In genomic region chr15:80991446-80991845, GRCh38 we compare ENCODE assay signal across 8 cellular contexts. TPM values are rescaled to one million over a fixed set of nuclear protein-coding genes. Genes with fewer than 3 reads are reported as not detected.
A peak's percentile ranks its signal among the peaks of the same experiment; 100 is the strongest.
DNase-seq lines count a peak whose midpoint lies in the region; ATAC-seq, FAIRE-seq and TF ChIP-seq lines count a peak whose summit lies in the region.

No MANE protein-coding gene starts in this region.

- H3K9me3 ChIP-seq in HepG2 (ENCODE audit: low read length) (no peaks in the 10 kb centered on the region), vagina (no peaks in the 10 kb centered on the region)

- H3K36me3 ChIP-seq in HepG2 (replicated peaks in 1 of 2; ENCODE audit: control insufficient read depth in 1 of 2, insufficient read depth in 2 of 2, low read length in 2 of 2) (no peaks in the 10 kb centered on the region), vagina (no peaks in the 10 kb centered on the region), H7 (replicated peaks; ENCODE audit: control insufficient read depth, insufficient read depth, low read length) (no peaks in the 10 kb centered on the region)

- H3K79me2 ChIP-seq in HepG2 (ENCODE audit: insufficient read depth, low read length), result peaks cover 28% of the 10 kb centered on the region

- H3K36me3 Mint-ChIP-seq in activated naive CD8-positive, alpha-beta T cell, result peaks cover 4% of the 10 kb centered on the region
- peaks cover 17% of the 10 kb centered on the region for H3K36me3 Mint-ChIP-seq in activated naive CD8-positive, alpha-beta T cell treated with anti-CD3 and anti-CD28 coated beads for 36 hours
- H3K36me3 Mint-ChIP-seq in WTC11, result no peaks in the 10 kb centered on the region

- FAIRE-seq in HepG2 (lab: Jason Lieb, UNC), result no peak

- no peak overlapping the region for H2AFZ ChIP-seq in HepG2 (ENCODE audit: low read length)

- BruUV-seq in HepG2 (replicated peaks; lab: Mats Ljungman, UMichigan), result no TSS peak

- intact Hi-C loops in HepG2 (cut with micrococcal nuclease; ENCODE audit: unreplicated experiment), result no loop called here
- intact Hi-C loops in vagina (cut with DNase I), result no loop called here

- no peak for TF ChIP-seq RAD21 in HepG2 (CRISPR knock-in tag; IDR thresholded peaks at IDR 0.05)

- no peak overlapping the region for H3K27ac ChIP-seq in HepG2 (ENCODE audit: extremely low read length, insufficient read depth, low read length)
- H3K27ac ChIP-seq in vagina, result peak overlapping the region; percentile 92

- TF ChIP-seq POLR2A in HepG2 (IDR thresholded peaks at IDR 0.05; ENCODE audit: insufficient read depth in 1 of 2, low read depth in 2 of 2, low read length in 2 of 2), result no peak
- no peak for TF ChIP-seq POLR2A in vagina (IDR thresholded peaks at IDR 0.05)

- H3K27me3 Mint-ChIP-seq in activated naive CD8-positive, alpha-beta T cell, result no peaks in the 10 kb centered on the region
- peaks cover 3% of the 10 kb centered on the region for H3K27me3 Mint-ChIP-seq in activated naive CD8-positive, alpha-beta T cell treated with anti-CD3 and anti-CD28 coated beads for 36 hours
- no peaks in the 10 kb centered on the region for H3K27me3 Mint-ChIP-seq in WTC11 (ENCODE audit: low read depth)

- H3K4me1 Mint-ChIP-seq in activated naive CD8-positive, alpha-beta T cell (ENCODE audit: low read depth), result peaks cover 40% of the 10 kb centered on the region
- H3K4me1 Mint-ChIP-seq in activated naive CD8-positive, alpha-beta T cell treated with anti-CD3 and anti-CD28 coated beads for 36 hours, result peaks cover 31% of the 10 kb centered on the region
- H3K4me1 Mint-ChIP-seq in WTC11, result peaks cover 34% of the 10 kb centered on the region

- in situ Hi-C loops in HepG2 (cut with HindIII; ENCODE audit: extremely low pct_ligation_motif_present, low pct_unique_long_range_greater_than_20kb), result no loop called here

- peak overlapping the region; percentile 12 for H3K4me3 Mint-ChIP-seq in activated naive CD8-positive, alpha-beta T cell
- H3K4me3 Mint-ChIP-seq in activated naive CD8-positive, alpha-beta T cell treated with anti-CD3 and anti-CD28 coated beads for 36 hours, result no peak overlapping the region
- H3K4me3 Mint-ChIP-seq in WTC11, result no peak overlapping the region

- TF ChIP-seq EP300 in HepG2 (IDR thresholded peaks at IDR 0.05; ENCODE audit: low read depth in 2 of 2, low read length in 2 of 2) (no peak), HepG2 (CRISPR knock-in tag; IDR thresholded peaks at IDR 0.05; ENCODE audit: borderline replicate concordance) (no peak)

- DNase-seq in activated naive CD8-positive, alpha-beta T cell treated with anti-CD3 and anti-CD28 coated beads for 36 hours, result no peak
- DNase-seq in amniotic epithelial cell (ENCODE audit: low read depth), result peak; percentile 68
- no peak for DNase-seq in HepG2 (ENCODE audit: low spot score)
- DNase-seq in vagina (ENCODE audit: extremely low spot score in 2 of 2), result no peak
- DNase-seq in iPS-NIHi7 (ENCODE audit: extremely low spot score), result no peak
- no peak for DNase-seq in WTC11 (ENCODE audit: low spot score)
- no peak for DNase-seq in H7

- CTCF ChIA-PET in HepG2 (lab: Yijun Ruan, JAX; ENCODE audit: low intra/inter-chr PET ratio, low total read pairs) (no interaction called here), WTC11 (lab: Charles Lee) (interaction anchor here (0.8 to 3.4 kb wide), 5 partner anchors 10 to 275 kb away, joined by 3 to 18 read pairs (median 5); partner anchors contain the start of gene TLNRD1)

- no peaks in the 10 kb centered on the region for H3K9me3 Mint-ChIP-seq in activated naive CD8-positive, alpha-beta T cell (ENCODE audit: low read depth)
- H3K9me3 Mint-ChIP-seq in activated naive CD8-positive, alpha-beta T cell treated with anti-CD3 and anti-CD28 coated beads for 36 hours, result peaks cover 2% of the 10 kb centered on the region
- H3K9me3 Mint-ChIP-seq in WTC11, result no peaks in the 10 kb centered on the region

- H3K4me2 ChIP-seq in HepG2 (ENCODE audit: low read depth, low read length), result no peak overlapping the region

- no peaks in the 10 kb centered on the region; a peak in 1 of 5 replicates for H3K27me3 ChIP-seq in HepG2 (ENCODE audit: control insufficient read depth in 1 of 2, insufficient read depth in 2 of 2, low read length in 2 of 2)
- no peaks in the 10 kb centered on the region for H3K27me3 ChIP-seq in vagina
- H3K27me3 ChIP-seq in H7 (ENCODE audit: control insufficient read depth, insufficient read depth, low read length), result no peaks in the 10 kb centered on the region

- WGBS in HepG2 (ENCODE audit: low lambda C conversion rate), result 50% methylated on average over 4 of the region's 4 CpGs

- H3K4me1 ChIP-seq in HepG2 (ENCODE audit: insufficient read depth, low read length) (peaks cover 36% of the 10 kb centered on the region), vagina (peaks cover 52% of the 10 kb centered on the region)

- no peak overlapping the region for H3K4me3 ChIP-seq in HepG2 (replicated peaks in 1 of 3; ENCODE audit: insufficient read depth in 1 of 3, low read depth in 2 of 3, low read length in 3 of 3)
- H3K4me3 ChIP-seq in vagina, result no peak overlapping the region
- H3K4me3 ChIP-seq in H7 (ENCODE audit: insufficient read depth, low read depth, low read length), result no peak overlapping the region

- ATAC-seq in HepG2 (no peak), WTC11 (no peak)

- H3K27ac Mint-ChIP-seq in activated naive CD8-positive, alpha-beta T cell, result peak overlapping the region; percentile 46
- H3K27ac Mint-ChIP-seq in activated naive CD8-positive, alpha-beta T cell treated with anti-CD3 and anti-CD28 coated beads for 36 hours, result no peak overlapping the region
- no peak overlapping the region for H3K27ac Mint-ChIP-seq in WTC11

- TF ChIP-seq CTCF in HepG2 (CRISPR knock-in tag; IDR thresholded peaks at IDR 0.05), result no peak
- TF ChIP-seq CTCF in vagina (IDR thresholded peaks at IDR 0.05), result no peak
- TF ChIP-seq CTCF in WTC11 (IDR thresholded peaks at IDR 0.05), result no peak

- H3K9ac ChIP-seq in HepG2 (ENCODE audit: insufficient read depth, low read depth, low read length), result no peak overlapping the region

- peaks cover 2% of the 10 kb centered on the region; the same call in 1 of the 2 replicates for H4K20me1 ChIP-seq in HepG2 (ENCODE audit: insufficient read depth, low read length)

- POLR2A ChIA-PET in HepG2 (lab: Yijun Ruan, JAX), result interaction anchor here (1.5 to 2.3 kb wide), 2 partner anchors 9 to 152 kb away, joined by 3 to 10 read pairs; partner anchors contain the start of gene TLNRD1
- POLR2A ChIA-PET in WTC11 (lab: Charles Lee), result interaction anchor here (1.2 kb wide), 1 partner anchor 9 kb away, joined by 7 read pairs; the partner anchor contains the start of gene TLNRD1

RNA-seq across cellular contexts. Expression of gene MESD, which starts 1.8 kb away (rescaled TPM):
- total RNA-seq in activated naive CD8-positive, alpha-beta T cell treated with anti-CD3 and anti-CD28 coated beads for 36 hours, result 10 to 100 TPM; 20.7 to 21.0 TPM
- 24.9 and 46.2 TPM in 2 replicates for total RNA-seq in HepG2 (2016; rRNA removed; fragmentation: Illumina TruSeq; extraction: Trizol)
- 6.0 and 7.2 TPM in 2 replicates for total RNA-seq in HepG2 (2016; cell fraction: cytosol; rRNA removed; fragmentation: Illumina TruSeq; extraction: Trizol; ENCODE audit: low read depth)
- total RNA-seq in HepG2 (2016; cell fraction: insoluble cytoplasmic fraction; rRNA removed; fragmentation: Illumina TruSeq; extraction: Trizol), result 24.0 and 45.8 TPM in 2 replicates
- total RNA-seq in HepG2 (2016; cell fraction: membrane; rRNA removed; fragmentation: Illumina TruSeq; extraction: Trizol), result 11.5 and 12.8 TPM in 2 replicates
- total RNA-seq in HepG2 (2016; cell fraction: nucleus; rRNA removed; fragmentation: Illumina TruSeq; extraction: Trizol), result 41.1 and 48.6 TPM in 2 replicates
- 15.6 and 18.0 TPM in 2 replicates for polyA plus RNA-seq in HepG2 (2011; rRNA removed)
- 13.8 and 19.5 TPM in 2 replicates for polyA plus RNA-seq in HepG2 (2011; cell fraction: cytosol; rRNA removed)
- polyA plus RNA-seq in HepG2 (2011; cell fraction: nucleus; rRNA removed), result 8.5 and 10.8 TPM in 2 replicates
- 29.6 and 30.4 TPM in 2 replicates for polyA plus RNA-seq in HepG2 (2012)
- polyA plus RNA-seq in HepG2 (2016; cell fraction: cytosol; fragmentation: Illumina TruSeq; extraction: Trizol; ENCODE audit: low read depth), result 4.9 and 5.0 TPM in 2 replicates
- polyA plus RNA-seq in HepG2 (2016; cell fraction: insoluble cytoplasmic fraction; fragmentation: Illumina TruSeq; extraction: Trizol; ENCODE audit: low read depth), result 28.6 and 28.9 TPM in 2 replicates
- 9.0 and 9.2 TPM in 2 replicates for polyA plus RNA-seq in HepG2 (2016; cell fraction: membrane; fragmentation: Illumina TruSeq; extraction: Trizol; ENCODE audit: low read depth)
- 72.4 and 79.7 TPM in 2 replicates for polyA plus RNA-seq in HepG2 (2016; cell fraction: nucleus; fragmentation: Illumina TruSeq; extraction: Trizol; ENCODE audit: insufficient read depth, low read depth)
- 9.9 and 11.1 TPM in 2 replicates for polyA minus RNA-seq in HepG2 (2011; rRNA and poly(A)+ RNA removed; ENCODE audit: low replicate concordance)
- polyA minus RNA-seq in HepG2 (2011; cell fraction: cytosol; rRNA and poly(A)+ RNA removed), result 14.4 and 18.5 TPM in 2 replicates
- polyA minus RNA-seq in HepG2 (2011; cell fraction: nucleus; rRNA and poly(A)+ RNA removed), result 20.6 and 20.8 TPM in 2 replicates
- total RNA-seq in vagina, result 17.9 TPM
- total RNA-seq in WTC11 (2021), result 26.9 to 28.3 TPM (median 27.9 TPM) in 3 replicates
- total RNA-seq in H7 (2014; rRNA removed; shearing (Covaris generic)), result 16.8 and 24.0 TPM in 2 replicates

RNA-seq across cellular contexts. Expression of gene TLNRD1, which starts 9.3 kb away (rescaled TPM):
- 10 to 100 TPM; 28.2 to 29.9 TPM for total RNA-seq in activated naive CD8-positive, alpha-beta T cell treated with anti-CD3 and anti-CD28 coated beads for 36 hours
- total RNA-seq in HepG2 (2016; rRNA removed; fragmentation: Illumina TruSeq; extraction: Trizol), result 4.6 and 5.3 TPM in 2 replicates
- 0.81 and 0.88 TPM in 2 replicates for total RNA-seq in HepG2 (2016; cell fraction: cytosol; rRNA removed; fragmentation: Illumina TruSeq; extraction: Trizol; ENCODE audit: low read depth)
- 3.8 and 5.0 TPM in 2 replicates for total RNA-seq in HepG2 (2016; cell fraction: insoluble cytoplasmic fraction; rRNA removed; fragmentation: Illumina TruSeq; extraction: Trizol)
- 2.9 and 3.4 TPM in 2 replicates for total RNA-seq in HepG2 (2016; cell fraction: membrane; rRNA removed; fragmentation: Illumina TruSeq; extraction: Trizol)
- 4.2 and 4.3 TPM in 2 replicates for total RNA-seq in HepG2 (2016; cell fraction: nucleus; rRNA removed; fragmentation: Illumina TruSeq; extraction: Trizol)
- 3.4 and 4.7 TPM in 2 replicates for polyA plus RNA-seq in HepG2 (2011; rRNA removed)
- 3.7 and 6.6 TPM in 2 replicates for polyA plus RNA-seq in HepG2 (2011; cell fraction: cytosol; rRNA removed)
- polyA plus RNA-seq in HepG2 (2011; cell fraction: nucleus; rRNA removed), result 4.0 and 4.6 TPM in 2 replicates
- 3.5 and 4.5 TPM in 2 replicates for polyA plus RNA-seq in HepG2 (2012)
- polyA plus RNA-seq in HepG2 (2016; cell fraction: cytosol; fragmentation: Illumina TruSeq; extraction: Trizol; ENCODE audit: low read depth), result 0.63 and 0.80 TPM in 2 replicates
- polyA plus RNA-seq in HepG2 (2016; cell fraction: insoluble cytoplasmic fraction; fragmentation: Illumina TruSeq; extraction: Trizol; ENCODE audit: low read depth), result 6.0 and 6.7 TPM in 2 replicates
- 3.0 and 3.5 TPM in 2 replicates for polyA plus RNA-seq in HepG2 (2016; cell fraction: membrane; fragmentation: Illumina TruSeq; extraction: Trizol; ENCODE audit: low read depth)
- polyA plus RNA-seq in HepG2 (2016; cell fraction: nucleus; fragmentation: Illumina TruSeq; extraction: Trizol; ENCODE audit: insufficient read depth, low read depth), result 5.2 and 5.5 TPM in 2 replicates
- 8.0 and 12.3 TPM in 2 replicates for polyA minus RNA-seq in HepG2 (2011; rRNA and poly(A)+ RNA removed; ENCODE audit: low replicate concordance)
- 6.8 and 6.9 TPM in 2 replicates for polyA minus RNA-seq in HepG2 (2011; cell fraction: cytosol; rRNA and poly(A)+ RNA removed)
- polyA minus RNA-seq in HepG2 (2011; cell fraction: nucleus; rRNA and poly(A)+ RNA removed), result 6.1 and 7.1 TPM in 2 replicates
- total RNA-seq in vagina, result 28.0 TPM
- 21.4 to 26.7 TPM (median 22.3 TPM) in 3 replicates for total RNA-seq in WTC11 (2021)
- 34.5 and 38.4 TPM in 2 replicates for total RNA-seq in H7 (2014; rRNA removed; shearing (Covaris generic))
